In genomic region chr2:20525041-20526035, GRCh38 we compare ENCODE assay signal across 9 cellular contexts.
DNase-seq lines count a peak whose midpoint lies in the region; ATAC-seq and TF ChIP-seq lines count a peak whose summit lies in the region.
"Had no signal": no experiment of that assay in that cellular context is flagged by ENCODE, and none has a peak within 500 bp of the region (broad histone marks: within the 10 kb centered on the region; RNA-seq: fewer than 3 reads in every experiment).

No MANE protein-coding gene starts in this region.

- H3F3A ChIP-seq in GM23338 (replicated peaks; ENCODE audit: low read depth): no peaks in the 10 kb centered on the region

- no peaks in the 10 kb centered on the region for H3K79me2 ChIP-seq in ACC112 (ENCODE audit: control insufficient read depth, insufficient read depth, low read length, unreplicated experiment)
- H3K79me2 ChIP-seq in hepatocyte: no peaks in the 10 kb centered on the region
- H3K79me2 ChIP-seq in GM23338 (replicated peaks; ENCODE audit: insufficient read depth): no peaks in the 10 kb centered on the region

- no peaks in the 10 kb centered on the region for H3K9me2 ChIP-seq in hepatocyte (replicated peaks; ENCODE audit: insufficient read depth)
- 0 out of 2 replicates have a peak, but pooled peaks cover 2% of the 10 kb centered on the region for H3K9me2 ChIP-seq in GM23338 (ENCODE audit: insufficient read depth)

- CTCF ChIA-PET in RWPE1 (lab: Yijun Ruan, JAX): no interaction called here

- no peak for TF ChIP-seq CTCF in RWPE1 (conservative IDR thresholded peaks at IDR 0.05; ENCODE audit: low read depth)
- no peak for TF ChIP-seq CTCF in hepatocyte (IDR thresholded peaks at IDR 0.05; ENCODE audit: poor library complexity)
- no peak for TF ChIP-seq CTCF in type B pancreatic cell (conservative IDR thresholded peaks at IDR 0.05)
- TF ChIP-seq CTCF in GM23338 (conservative IDR thresholded peaks at IDR 0.05; ENCODE audit: low read depth in 2 of 2): no peak

- peaks cover 31% of the 10 kb centered on the region for H3K4me1 ChIP-seq in ACC112 (ENCODE audit: control insufficient read depth, insufficient read depth, low read length, unreplicated experiment)
- peaks cover 10% of the 10 kb centered on the region for H3K4me1 ChIP-seq in hepatocyte (ENCODE audit: insufficient read depth)
- H3K4me1 ChIP-seq in GM23338 (ENCODE audit: insufficient read depth): no peaks in the 10 kb centered on the region

- H3K9me3 Mint-ChIP-seq in type B pancreatic cell (no peaks in the 10 kb centered on the region), GM23338 (no peaks in the 10 kb centered on the region)

- H3K27ac Mint-ChIP-seq in type B pancreatic cell (no peak overlapping the region), GM23338 (no peak overlapping the region)

- H3K27ac ChIP-seq in ACC112 (ENCODE audit: low read depth, low read length): peak overlapping the region; percentile 53
- H3K27ac ChIP-seq in RWPE1: peak overlapping the region; percentile 55
- H3K27ac ChIP-seq in hepatocyte: peak overlapping the region; percentile 71
- no peak overlapping the region for H3K27ac ChIP-seq in GM23338 (ENCODE audit: low read depth)

- POLR2A ChIA-PET in RWPE1 (lab: Yijun Ruan, JAX; ENCODE audit: low non-redundant PET): no interaction called here

- 66% methylated on average over 17 of the region's 17 CpGs for WGBS in hepatocyte (ENCODE audit: low lambda C conversion rate, missing lambda C conversion rate)

- DNase-seq in RWPE1 (ENCODE audit: low spot score) (peak; percentile 25), hepatocyte (ENCODE audit: low spot score) (peak; percentile 78), type B pancreatic cell (ENCODE audit: extremely low spot score, unreplicated experiment) (no peak), GM23338 (ENCODE audit: low spot score) (no peak)
- no peak for DNase-seq in activated T-cell treated with anti-CD3 and anti-CD28 coated beads, Interleukin-2, amount 50 U/mL, for 1 hour

- no peaks in the 10 kb centered on the region for H3K36me3 Mint-ChIP-seq in type B pancreatic cell
- H3K36me3 Mint-ChIP-seq in GM23338 (ENCODE audit: low read depth): no peaks in the 10 kb centered on the region

- peaks cover 31% of the 10 kb centered on the region for H3K4me1 Mint-ChIP-seq in type B pancreatic cell (ENCODE audit: unreplicated experiment)
- H3K4me1 Mint-ChIP-seq in GM23338: peaks cover 5% of the 10 kb centered on the region; the same call in 2 of the 3 replicates

- H3K4me2 ChIP-seq in hepatocyte: no peak overlapping the region
- no peak overlapping the region for H3K4me2 ChIP-seq in GM23338

- H3K27me3 ChIP-seq in ACC112 (ENCODE audit: insufficient read depth, low read length): no peaks in the 10 kb centered on the region
- H3K27me3 ChIP-seq in hepatocyte: no peaks in the 10 kb centered on the region
- H3K27me3 ChIP-seq in GM23338 (ENCODE audit: insufficient read depth): no peaks in the 10 kb centered on the region
- H3K27me3 ChIP-seq: cardiac muscle cell had no signal

- H3K4me3 ChIP-seq in ACC112 (ENCODE audit: low read depth, low read length) (no peak overlapping the region), hepatocyte (no peak overlapping the region), GM23338 (no peak overlapping the region)
- H3K4me3 ChIP-seq: cardiac muscle cell had no signal

- H3K9me3 ChIP-seq in hepatocyte (ENCODE audit: low read depth): no peaks in the 10 kb centered on the region

- no peaks in the 10 kb centered on the region for H3K36me3 ChIP-seq in ACC112 (ENCODE audit: insufficient read depth, low read length)
- no peaks in the 10 kb centered on the region for H3K36me3 ChIP-seq in hepatocyte (replicated peaks; ENCODE audit: insufficient read depth, low read depth)
- H3K36me3 ChIP-seq in GM23338 (ENCODE audit: insufficient read depth): no peaks in the 10 kb centered on the region
- H3K36me3 ChIP-seq: cardiac muscle cell had no signal

- H3K27me3 Mint-ChIP-seq in type B pancreatic cell (peaks cover 3% of the 10 kb centered on the region), GM23338 (ENCODE audit: insufficient read depth, low read depth, poor library complexity) (peaks cover 6% of the 10 kb centered on the region)

- peak; percentile 89 for ATAC-seq in GM18867 (IDR thresholded peaks at IDR 0.05; ENCODE audit: unreplicated experiment)
- ATAC-seq in HG02970 (IDR thresholded peaks at IDR 0.05; ENCODE audit: low FRiP score, unreplicated experiment): peak; percentile 82
- ATAC-seq in GM23338: no peak; the same call in 2 of the 3 replicates

- H3K4me3 Mint-ChIP-seq in type B pancreatic cell (peak overlapping the region; percentile 31), GM23338 (no peak overlapping the region)

- H2AFZ ChIP-seq in ACC112 (ENCODE audit: low read length, unreplicated experiment) (peak overlapping the region; percentile 16), hepatocyte (no peak overlapping the region), GM23338 (no peak overlapping the region)

- no peaks in the 10 kb centered on the region for H4K20me1 ChIP-seq in hepatocyte (ENCODE audit: insufficient read depth, poor library complexity, severe bottlenecking)
- H4K20me1 ChIP-seq in GM23338 (replicated peaks; ENCODE audit: insufficient read depth): no peaks in the 10 kb centered on the region

TF ChIP-seq in GM23338, 12 proteins besides CTCF, POLR2A, EP300 and RAD21:
- TF ChIP-seq EZH2phosphoT487 (IDR thresholded peaks at IDR 0.05; ENCODE audit: unreplicated experiment): no peak
- TF ChIP-seq NANOG (IDR thresholded peaks at IDR 0.05; ENCODE audit: borderline replicate concordance): no peak

Comparison
In these comparisons a context has a peak if more than half of its experiments do, and no peak if none do; other contexts are left out.
1. DNase-seq: peak in RWPE1 (single experiment) and hepatocyte (single experiment); none in type B pancreatic cell (single experiment), activated T-cell treated with anti-CD3 and anti-CD28 coated beads, Interleukin-2, amount 50 U/mL, for 1 hour (single experiment) and GM23338 (single experiment).